9 cellular contexts compared by ENCODE assay signal in genomic region chr17:2393954-2394749, GRCh38. TPM values are rescaled to one million over a fixed set of nuclear protein-coding genes. Genes with fewer than 3 reads are reported as not detected.
DNase-seq lines count a peak whose midpoint lies in the region; ATAC-seq, FAIRE-seq and TF ChIP-seq lines count a peak whose summit lies in the region.
"Had no signal": no experiment of that assay in that cellular context is flagged by ENCODE, and none has a peak within 500 bp of the region (broad histone marks: within the 10 kb centered on the region; RNA-seq: fewer than 3 reads in every experiment).

No MANE protein-coding gene starts in this region.

- H3K27ac Mint-ChIP-seq in HFFc6, result peak overlapping the region; percentile 90
- H3K27ac Mint-ChIP-seq in activated T-helper 1 cell treated with anti-CD3 and anti-CD28 coated beads, Interleukin-12 subunit alpha, Interleukin-12 subunit beta, Interleukin-2, Interleukin-4 antibody, amounts not matched to agents 30 ng/mL and 10 ng/mL and 1 ng/mL, durations not matched to agents 14 hours and 24 hours and 36 hours, result peak overlapping the region; percentile 95
- peak overlapping the region; percentile 94 for H3K27ac Mint-ChIP-seq in stimulated activated naive B cell treated with anti-CD40 and anti-IgM and Interleukin-4, amounts not matched to agents 10 μg/mL and 1 μg/mL and 100 μg/mL, for 72 hours

- intact Hi-C loops in activated T-helper 1 cell treated with anti-CD3 and anti-CD28 coated beads, Interleukin-12 subunit alpha, Interleukin-12 subunit beta, Interleukin-2, Interleukin-4 antibody, amounts not matched to agents 30 ng/mL and 10 ng/mL and 1 ng/mL, durations not matched to agents 14 hours and 24 hours and 36 hours (cut with micrococcal nuclease), result loop anchor here (2.0 to 5.0 kb wide), 6 partner anchors 57 to 562 kb away; partner anchors contain the start of genes CLUH, HIC1, PAFAH1B1 and RPA1

- H3K4me1 Mint-ChIP-seq in HFFc6 (ENCODE audit: low read depth), result peaks cover 69% of the 10 kb centered on the region
- peaks cover 47% of the 10 kb centered on the region for H3K4me1 Mint-ChIP-seq in activated T-helper 1 cell treated with anti-CD3 and anti-CD28 coated beads, Interleukin-12 subunit alpha, Interleukin-12 subunit beta, Interleukin-2, Interleukin-4 antibody, amounts not matched to agents 30 ng/mL and 10 ng/mL and 1 ng/mL, durations not matched to agents 14 hours and 24 hours and 36 hours (ENCODE audit: low read depth)
- H3K4me1 Mint-ChIP-seq in stimulated activated naive B cell treated with anti-CD40 and anti-IgM and Interleukin-4, amounts not matched to agents 10 μg/mL and 1 μg/mL and 100 μg/mL, for 72 hours, result peaks cover 62 to 85% of the 10 kb centered on the region in 2 donors

- ATAC-seq in stimulated activated naive B cell treated with anti-CD40 and anti-IgM and Interleukin-4, amounts not matched to agents 10 μg/mL and 1 μg/mL and 100 μg/mL, for 72 hours (replicated peaks), result no peak
- no peak for ATAC-seq in GM18861 (IDR thresholded peaks at IDR 0.05; ENCODE audit: unreplicated experiment)

- peak overlapping the region; percentile 6 for H3K4me3 ChIP-seq in iPS-11a (ENCODE audit: low read depth, low read length)

- no peaks in the 10 kb centered on the region for H3K9me3 Mint-ChIP-seq in HFFc6
- H3K9me3 Mint-ChIP-seq in activated T-helper 1 cell treated with anti-CD3 and anti-CD28 coated beads, Interleukin-12 subunit alpha, Interleukin-12 subunit beta, Interleukin-2, Interleukin-4 antibody, amounts not matched to agents 30 ng/mL and 10 ng/mL and 1 ng/mL, durations not matched to agents 14 hours and 24 hours and 36 hours, result no peaks in the 10 kb centered on the region
- H3K9me3 Mint-ChIP-seq in stimulated activated naive B cell treated with anti-CD40 and anti-IgM and Interleukin-4, amounts not matched to agents 10 μg/mL and 1 μg/mL and 100 μg/mL, for 72 hours, result no peaks in the 10 kb centered on the region

- H3K27me3 Mint-ChIP-seq in HFFc6 (ENCODE audit: insufficient read depth), result peaks cover 6% of the 10 kb centered on the region
- H3K27me3 Mint-ChIP-seq in activated T-helper 1 cell treated with anti-CD3 and anti-CD28 coated beads, Interleukin-12 subunit alpha, Interleukin-12 subunit beta, Interleukin-2, Interleukin-4 antibody, amounts not matched to agents 30 ng/mL and 10 ng/mL and 1 ng/mL, durations not matched to agents 14 hours and 24 hours and 36 hours (ENCODE audit: insufficient read depth), result no peaks in the 10 kb centered on the region
- no peaks in the 10 kb centered on the region for H3K27me3 Mint-ChIP-seq in stimulated activated naive B cell treated with anti-CD40 and anti-IgM and Interleukin-4, amounts not matched to agents 10 μg/mL and 1 μg/mL and 100 μg/mL, for 72 hours

- DNase-seq in HFFc6, result no peak
- DNase-seq in activated T-helper 1 cell treated with anti-CD3 and anti-CD28 coated beads, Interleukin-12 subunit alpha, Interleukin-12 subunit beta, Interleukin-2, Interleukin-4 antibody, amounts not matched to agents 30 ng/mL and 10 ng/mL and 1 ng/mL, durations not matched to agents 14 hours and 24 hours and 36 hours (ENCODE audit: low spot score), result no peak
- DNase-seq in stimulated activated naive B cell treated with anti-CD40 and anti-IgM and Interleukin-4, amounts not matched to agents 10 μg/mL and 1 μg/mL and 100 μg/mL, for 72 hours, result no peak
- no peak for DNase-seq in stimulated activated CD4-positive, alpha-beta T cell treated with anti-CD3 and anti-CD28 coated beads, Interleukin-1b, Interleukin-23, amount 100 ng/mL, for 48 hours
- DNase-seq in NCI-H510A treated with DMSO at 0.1 percent for 48 hours (lab: John Stamatoyannopoulos, UW), result no peak
- no peak for DNase-seq in frontal cortex (ENCODE audit: low spot score in 2 of 2)

- H3K4me3 Mint-ChIP-seq in HFFc6, result peak overlapping the region; percentile 85
- peak overlapping the region; percentile 84 for H3K4me3 Mint-ChIP-seq in activated T-helper 1 cell treated with anti-CD3 and anti-CD28 coated beads, Interleukin-12 subunit alpha, Interleukin-12 subunit beta, Interleukin-2, Interleukin-4 antibody, amounts not matched to agents 30 ng/mL and 10 ng/mL and 1 ng/mL, durations not matched to agents 14 hours and 24 hours and 36 hours
- H3K4me3 Mint-ChIP-seq in stimulated activated naive B cell treated with anti-CD40 and anti-IgM and Interleukin-4, amounts not matched to agents 10 μg/mL and 1 μg/mL and 100 μg/mL, for 72 hours, result peak overlapping the region; percentile 82 to 86

- no peak for FAIRE-seq in frontal cortex (lab: Jason Lieb, UNC)
- FAIRE-seq: islet of Langerhans had no signal

- peaks cover 16% of the 10 kb centered on the region; the same call in 1 of the 2 replicates for H3K36me3 Mint-ChIP-seq in HFFc6 (ENCODE audit: low read depth)
- peaks cover 7% of the 10 kb centered on the region for H3K36me3 Mint-ChIP-seq in activated T-helper 1 cell treated with anti-CD3 and anti-CD28 coated beads, Interleukin-12 subunit alpha, Interleukin-12 subunit beta, Interleukin-2, Interleukin-4 antibody, amounts not matched to agents 30 ng/mL and 10 ng/mL and 1 ng/mL, durations not matched to agents 14 hours and 24 hours and 36 hours (ENCODE audit: low read depth)
- peaks cover 9 to 16% of the 10 kb centered on the region in 2 donors for H3K36me3 Mint-ChIP-seq in stimulated activated naive B cell treated with anti-CD40 and anti-IgM and Interleukin-4, amounts not matched to agents 10 μg/mL and 1 μg/mL and 100 μg/mL, for 72 hours

- no peak for TF ChIP-seq CTCF in HFFc6 (IDR thresholded peaks at IDR 0.05)

RNA-seq across cellular contexts. Expression of gene MNT, which starts 6.7 kb away (rescaled TPM):
- total RNA-seq in HFFc6 (2021; fragmentation: NEBNext Ultra II Directional; extraction: Animal tissue kit (Norgen Biotek cat#: 25700)), result 10 to 100 TPM; 19.4 to 25.4 (median 21.9) TPM
- 31.5 and 35.9 TPM in 2 replicates for total RNA-seq in activated T-helper 1 cell treated with anti-CD3 and anti-CD28 coated beads, Interleukin-12 subunit alpha, Interleukin-12 subunit beta, Interleukin-2, Interleukin-4 antibody, amounts not matched to agents 30 ng/mL and 10 ng/mL and 1 ng/mL, durations not matched to agents 14 hours and 24 hours and 36 hours
- 7.7 TPM for total RNA-seq in frontal cortex

RNA-seq across cellular contexts. Expression of gene SGSM2, which starts 56.9 kb away (rescaled TPM):
- total RNA-seq in HFFc6 (2021; fragmentation: NEBNext Ultra II Directional; extraction: Animal tissue kit (Norgen Biotek cat#: 25700)), result 10 to 100 TPM; 22.4 to 28.2 (median 26.1) TPM
- 39.1 and 45.9 TPM in 2 replicates for total RNA-seq in activated T-helper 1 cell treated with anti-CD3 and anti-CD28 coated beads, Interleukin-12 subunit alpha, Interleukin-12 subunit beta, Interleukin-2, Interleukin-4 antibody, amounts not matched to agents 30 ng/mL and 10 ng/mL and 1 ng/mL, durations not matched to agents 14 hours and 24 hours and 36 hours
- total RNA-seq in frontal cortex, result 57.1 TPM

RNA-seq across cellular contexts. Expression of gene TSR1, which starts 57.9 kb away (rescaled TPM):
- 10 to 100 TPM; 35.9 to 43.2 (median 37.6) TPM for total RNA-seq in HFFc6 (2021; fragmentation: NEBNext Ultra II Directional; extraction: Animal tissue kit (Norgen Biotek cat#: 25700))
- 91.3 and 92.9 TPM in 2 replicates for total RNA-seq in activated T-helper 1 cell treated with anti-CD3 and anti-CD28 coated beads, Interleukin-12 subunit alpha, Interleukin-12 subunit beta, Interleukin-2, Interleukin-4 antibody, amounts not matched to agents 30 ng/mL and 10 ng/mL and 1 ng/mL, durations not matched to agents 14 hours and 24 hours and 36 hours
- 30.2 TPM for total RNA-seq in frontal cortex
